1 cellular context compared by ENCODE assay signal in the genomic region with DNA sequence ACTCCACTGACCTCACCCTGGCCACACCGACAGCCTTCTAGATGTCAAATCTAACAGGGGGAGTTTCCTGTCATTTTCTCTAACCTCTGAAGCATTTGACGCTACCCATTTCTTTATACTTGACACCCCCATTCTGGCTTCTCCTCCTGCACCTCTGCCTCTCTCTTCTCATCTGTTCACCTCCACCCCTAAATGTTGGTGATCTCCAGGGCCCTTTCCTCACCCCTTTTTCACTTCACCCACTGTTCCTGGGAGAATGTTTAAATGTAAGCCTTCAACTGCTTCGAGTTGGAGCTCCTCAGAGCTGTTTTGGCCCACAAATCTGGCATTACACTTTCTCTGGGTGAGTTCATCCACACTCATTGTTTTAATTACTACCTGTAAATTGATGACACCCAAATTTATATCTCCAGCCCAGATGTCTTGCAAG.
TF ChIP-seq lines count a peak whose summit lies in the region.

No MANE protein-coding gene starts in this region.

TF ChIP-seq in H1, 55 proteins besides CTCF, POLR2A, EP300 and RAD21:
- TF ChIP-seq SAP30 (IDR thresholded peaks at IDR 0.05; ENCODE audit: insufficient read depth, insufficient replicate concordance, low read length) (peak; percentile 84), KDM5A (IDR thresholded peaks at IDR 0.05; ENCODE audit: low read length) (no peak)
